Comparison of ENCODE assay signal across 17 cellular contexts in the genomic region with DNA sequence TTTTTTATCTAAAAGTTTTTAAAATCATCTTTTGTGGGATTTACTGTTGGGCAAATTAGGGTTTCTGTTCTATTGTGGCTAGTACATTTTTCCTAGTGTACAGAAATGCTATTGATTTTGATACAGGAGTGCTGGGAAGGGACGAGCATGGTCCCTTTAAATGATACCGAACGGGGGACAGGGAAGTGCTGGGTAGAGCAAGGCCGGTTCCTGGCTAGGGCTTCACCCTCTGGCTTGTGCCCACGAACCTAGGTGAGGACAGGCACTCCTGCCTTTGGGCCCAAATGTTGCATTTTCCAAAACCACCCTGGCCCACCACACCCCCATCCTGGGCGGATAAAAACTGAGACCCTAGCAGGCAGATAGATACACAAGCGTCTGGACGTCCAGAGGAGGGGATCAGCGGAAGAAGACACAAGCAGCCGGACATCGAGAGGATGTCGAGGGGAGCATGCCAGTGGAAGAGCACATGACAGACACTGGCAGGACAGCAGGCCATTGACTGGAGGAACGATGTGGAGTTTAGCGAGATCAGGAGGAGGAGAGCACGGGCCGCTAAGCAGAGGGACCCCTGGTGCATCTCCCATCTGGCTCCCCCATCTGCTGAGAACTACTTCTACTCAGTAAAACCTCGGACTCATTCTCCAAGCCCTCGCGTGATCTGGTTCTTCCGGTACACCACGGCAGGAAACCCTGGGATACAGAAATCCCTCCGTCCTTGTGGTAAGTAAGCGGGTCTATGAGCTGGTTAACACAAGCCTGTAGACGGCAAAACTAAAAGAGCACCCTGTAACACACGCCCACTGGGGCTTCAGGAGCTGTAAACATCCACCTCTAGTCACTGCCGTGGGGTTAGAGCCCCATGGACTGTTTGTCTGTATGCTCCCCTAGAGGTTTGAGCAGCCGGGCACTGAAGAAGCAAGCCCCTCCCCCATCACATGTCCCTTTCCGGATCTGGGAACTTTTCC. TPM values are rescaled to one million over a fixed set of nuclear protein-coding genes. Genes with fewer than 3 reads are reported as not detected.
DNase-seq lines count a peak whose midpoint lies in the region; ATAC-seq, FAIRE-seq and TF ChIP-seq lines count a peak whose summit lies in the region.
"Had no signal": no experiment of that assay in that cellular context is flagged by ENCODE, and none has a peak within 500 bp of the region (broad histone marks: within the 10 kb centered on the region; RNA-seq: fewer than 3 reads in every experiment).

No MANE protein-coding gene starts in this region.

- intact Hi-C loops in Right ventricle myocardium superior (cut with DNase I): no loop called here

- H3K79me2 ChIP-seq in astrocyte (ENCODE audit: insufficient read depth, low read length): no peaks in the 10 kb centered on the region

- no peaks in the 10 kb centered on the region for H4K20me1 ChIP-seq in astrocyte (ENCODE audit: insufficient read depth, low read length)

- H3K4me1 Mint-ChIP-seq in astrocyte (ENCODE audit: low read depth, unreplicated experiment) (no peaks in the 10 kb centered on the region), nephron progenitor cell (no peaks in the 10 kb centered on the region)
- H3K4me1 Mint-ChIP-seq: activated B cell treated with CpG ODN at 0.5 μM for 24 hours had no signal

- no peaks in the 10 kb centered on the region for H3K36me3 ChIP-seq in astrocyte (ENCODE audit: insufficient read depth, low read length)

- TF ChIP-seq CTCF in astrocyte (IDR thresholded peaks at IDR 0.05; ENCODE audit: insufficient read depth, low read depth, low read length) (no peak), nephron progenitor cell (IDR thresholded peaks at IDR 0.05) (no peak)

- no peak overlapping the region for H3K4me3 ChIP-seq in astrocyte (ENCODE audit: insufficient read depth, low read depth, low read length)
- H3K4me3 ChIP-seq: SJCRH30, tibial artery had no signal

- no peaks in the 10 kb centered on the region for H3K4me1 ChIP-seq in astrocyte (ENCODE audit: insufficient read depth, low read length)
- H3K4me1 ChIP-seq: SJCRH30 had no signal

- H3K27me3 Mint-ChIP-seq in astrocyte (ENCODE audit: low read depth, unreplicated experiment) (no peaks in the 10 kb centered on the region), nephron progenitor cell (ENCODE audit: low read depth, poor library complexity) (peaks cover 4% of the 10 kb centered on the region)
- H3K27me3 Mint-ChIP-seq: activated B cell treated with CpG ODN at 0.5 μM for 24 hours had no signal

- no peak overlapping the region for H2AFZ ChIP-seq in astrocyte (ENCODE audit: low read depth, low read length)

- ATAC-seq in Right ventricle myocardium superior (ENCODE audit: poor library complexity): peak; percentile 63
- ATAC-seq in HG02884 (IDR thresholded peaks at IDR 0.05; ENCODE audit: unreplicated experiment): no peak
- ATAC-seq: activated T-cell treated with anti-CD3 and anti-CD28 coated beads, Interleukin-2, amount 50 U/mL, for 4 hours had no signal

- no peaks in the 10 kb centered on the region for H3K27me3 ChIP-seq in astrocyte (ENCODE audit: insufficient read depth, low read length)
- H3K27me3 ChIP-seq: SJCRH30, tibial artery had no signal

- peak overlapping the region; percentile 68 for H3K4me3 Mint-ChIP-seq in astrocyte (ENCODE audit: unreplicated experiment)
- no peak overlapping the region for H3K4me3 Mint-ChIP-seq in nephron progenitor cell
- H3K4me3 Mint-ChIP-seq: activated B cell treated with CpG ODN at 0.5 μM for 24 hours; activated T-cell treated with anti-CD3 and anti-CD28 coated beads, Interleukin-2, amount 50 U/mL, for 4 hours; brain; mesothelial cell of epicardium had no signal

- no peak overlapping the region for H3K9ac ChIP-seq in astrocyte (ENCODE audit: low read length)

- no peaks in the 10 kb centered on the region for H3K9me3 ChIP-seq in astrocyte (ENCODE audit: insufficient read depth, low read depth, low read length)
- H3K9me3 ChIP-seq: SJCRH30, tibial artery had no signal

- H3K9me3 Mint-ChIP-seq in astrocyte (ENCODE audit: unreplicated experiment) (no peaks in the 10 kb centered on the region), nephron progenitor cell (no peaks in the 10 kb centered on the region)
- H3K9me3 Mint-ChIP-seq: activated B cell treated with CpG ODN at 0.5 μM for 24 hours; activated T-cell treated with anti-CD3 and anti-CD28 coated beads, Interleukin-2, amount 50 U/mL, for 4 hours; mesothelial cell of epicardium had no signal

- H3K27ac ChIP-seq in astrocyte (ENCODE audit: low read depth, low read length): no peak overlapping the region
- H3K27ac ChIP-seq: SJCRH30, tibial artery had no signal

- H3K4me2 ChIP-seq in astrocyte (ENCODE audit: low read length): no peak overlapping the region

- H3K27ac Mint-ChIP-seq in astrocyte (ENCODE audit: unreplicated experiment) (no peak overlapping the region), nephron progenitor cell (peak overlapping the region; percentile 51)
- H3K27ac Mint-ChIP-seq: activated B cell treated with CpG ODN at 0.5 μM for 24 hours, brain, mesothelial cell of epicardium had no signal

- FAIRE-seq in astrocyte (lab: Jason Lieb, UNC): no peak
- FAIRE-seq: GM12892 had no signal

- peak; percentile 11 for DNase-seq in ELF-1 (ENCODE audit: low read depth, low spot score)
- DNase-seq in astrocyte (ENCODE audit: low read depth): no peak
- peak; percentile 39 for DNase-seq in Right ventricle myocardium superior
- no peak for DNase-seq in nephron progenitor cell
- DNase-seq in activated CD4-positive, CD25-positive, alpha-beta regulatory T cell treated with anti-CD3 and anti-CD28 coated beads, Interleukin-2, amount 50 U/mL, for 72 hours: no peak
- no peak for DNase-seq in NCI-H510A treated with DMSO at 0.1 percent for 48 hours (lab: John Stamatoyannopoulos, UW)
- DNase-seq in retina: no peak
- DNase-seq: activated B cell treated with CpG ODN at 0.5 μM for 24 hours; activated T-cell treated with anti-CD3 and anti-CD28 coated beads, Interleukin-2, amount 50 U/mL, for 4 hours; foreskin melanocyte; NCI-H69; SJCRH30; tibial artery had no signal

- no peaks in the 10 kb centered on the region for H3K36me3 Mint-ChIP-seq in astrocyte (ENCODE audit: low read depth, unreplicated experiment)
- H3K36me3 Mint-ChIP-seq in nephron progenitor cell (ENCODE audit: low read depth): no peaks in the 10 kb centered on the region
- H3K36me3 Mint-ChIP-seq: brain had no signal

RNA-seq across cellular contexts. Expression of a gene that starts 13.5 kb away (rescaled TPM):
- 4.3 and 6.5 TPM in 2 replicates for total RNA-seq in astrocyte
- total RNA-seq in Right ventricle myocardium superior: 27.6 TPM

Comparison
In these comparisons a context has a peak if more than half of its experiments do, and no peak if none do; other contexts are left out.
1. DNase-seq: peak in ELF-1 (single experiment) and Right ventricle myocardium superior (single experiment); none in astrocyte (single experiment), nephron progenitor cell (single experiment), activated CD4-positive, CD25-positive, alpha-beta regulatory T cell treated with anti-CD3 and anti-CD28 coated beads, Interleukin-2, amount 50 U/mL, for 72 hours (single experiment), NCI-H510A treated with DMSO at 0.1 percent for 48 hours (single experiment) and retina (single experiment).